In the genomic region with DNA sequence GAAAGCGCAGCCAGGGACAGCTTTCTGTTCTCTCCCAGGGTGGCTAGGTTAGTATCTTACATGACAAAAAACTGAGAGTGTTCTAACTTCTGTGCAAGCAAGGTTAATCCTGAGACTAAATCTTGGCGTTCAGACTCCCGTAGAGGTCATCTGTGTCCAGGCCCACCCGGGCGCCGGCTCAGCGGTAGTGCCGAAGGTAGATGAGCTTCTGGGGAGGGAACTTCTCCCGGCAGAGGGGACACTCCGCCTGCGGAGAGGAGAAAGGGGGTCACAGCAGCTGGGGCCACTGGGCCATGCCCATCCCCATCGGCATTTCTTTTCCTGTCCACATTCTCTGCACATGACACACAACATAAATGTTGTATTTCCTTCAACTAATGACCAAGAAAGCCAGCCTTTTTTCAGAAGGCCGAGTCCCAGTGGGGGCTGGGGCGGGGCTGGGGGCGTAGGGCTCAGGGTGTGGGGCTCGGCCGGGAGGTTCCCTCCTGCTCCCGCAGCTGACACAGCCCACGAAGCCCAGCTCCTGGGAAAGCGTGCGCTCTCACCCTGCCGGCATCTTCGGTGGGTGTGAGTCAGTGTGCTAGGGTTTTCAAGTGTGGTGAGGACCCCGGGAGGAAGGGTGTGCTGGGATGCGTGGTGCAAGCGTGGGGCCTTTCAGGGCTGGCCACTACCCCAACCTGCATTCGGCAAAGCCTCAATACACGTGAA, we compare ENCODE assay signal across 21 cellular contexts. TPM values are rescaled to one million over a fixed set of nuclear protein-coding genes. Genes with fewer than 3 reads are reported as not detected.
A peak's percentile ranks its signal among the peaks of the same experiment; 100 is the strongest.
DNase-seq lines count a peak whose midpoint lies in the region; ATAC-seq and TF ChIP-seq lines count a peak whose summit lies in the region.
"Had no signal": no experiment of that assay in that cellular context is flagged by ENCODE, and none has a peak within 500 bp of the region (broad histone marks: within the 10 kb centered on the region; RNA-seq: fewer than 3 reads in every experiment).

No MANE protein-coding gene starts in this region.

- TF ChIP-seq CTCF in cardiac muscle cell (IDR thresholded peaks at IDR 0.05; ENCODE audit: low read depth, low read length) (no peak), fibroblast of mammary gland (conservative IDR thresholded peaks at IDR 0.05; ENCODE audit: control insufficient read depth, insufficient read depth, low read depth, low read length) (no peak), spleen (IDR thresholded peaks at IDR 0.05 in 8 of 11, conservative IDR thresholded peaks at IDR 0.05 in 3 of 11) (no peak), neural progenitor cell (IDR thresholded peaks at IDR 0.05) (no peak)

- ATAC-seq in left cardiac atrium (no peak), HG03571 (IDR thresholded peaks at IDR 0.05; ENCODE audit: unreplicated experiment) (no peak)
- ATAC-seq: activated CD8-positive, alpha-beta T cell treated with anti-CD3 and anti-CD28 coated beads for 36 hours; sciatic nerve had no signal

- H3K4me1 Mint-ChIP-seq in neural progenitor cell = peaks cover 2% of the 10 kb centered on the region

- no peak overlapping the region for H3K9ac ChIP-seq in neural progenitor cell

- no peak overlapping the region for H2AFZ ChIP-seq in neural progenitor cell (replicated peaks)

- peaks cover 18% of the 10 kb centered on the region for H3K36me3 ChIP-seq in cardiac muscle cell
- peaks cover 0 to 96% (median 80%) of the 10 kb centered on the region in 6 donors for H3K36me3 ChIP-seq in spleen
- no peaks in the 10 kb centered on the region for H3K36me3 ChIP-seq in neural progenitor cell

- H3K27ac ChIP-seq in cardiac muscle cell = peak overlapping the region; percentile 21
- H3K27ac ChIP-seq in spleen = peak overlapping the region in 6 of 8 donors; percentile 25 to 67 (median 40)
- no peak overlapping the region for H3K27ac ChIP-seq in neural progenitor cell

- no peak for TF ChIP-seq POLR2A in spleen (IDR thresholded peaks at IDR 0.05)

- H3K4me1 ChIP-seq in cardiac muscle cell (ENCODE audit: low read depth) (no peaks in the 10 kb centered on the region), spleen (peaks cover 0 to 45% (median 14%) of the 10 kb centered on the region in 6 donors), neural progenitor cell (no peaks in the 10 kb centered on the region)

- H3K4me3 Mint-ChIP-seq in neural progenitor cell = no peak overlapping the region
- H3K4me3 Mint-ChIP-seq: activated CD8-positive, alpha-beta T cell treated with anti-CD3 and anti-CD28 coated beads for 36 hours; CD8-positive, alpha-beta memory T cell had no signal

- H3K36me3 Mint-ChIP-seq in neural progenitor cell = peaks cover 15% of the 10 kb centered on the region

- H3K79me2 ChIP-seq in neural progenitor cell (ENCODE audit: low read depth) = peaks cover 1% of the 10 kb centered on the region

- intact Hi-C loops in left cardiac atrium (cut with DNase I) (no loop called here), spleen (cut with DNase I; ENCODE audit: low total_unique reads) (no loop called here)

- H3F3A ChIP-seq in neural progenitor cell (ENCODE audit: low read depth) = peaks cover 21% of the 10 kb centered on the region

- H3K9me3 ChIP-seq in cardiac muscle cell (ENCODE audit: low read depth) (no peaks in the 10 kb centered on the region), spleen (no peaks in the 10 kb centered on the region), neural progenitor cell (ENCODE audit: low read depth) (no peaks in the 10 kb centered on the region)

- H3K27me3 Mint-ChIP-seq in neural progenitor cell (ENCODE audit: insufficient read depth, low read depth) = peaks cover 6% of the 10 kb centered on the region
- H3K27me3 Mint-ChIP-seq: activated CD8-positive, alpha-beta T cell treated with anti-CD3 and anti-CD28 coated beads for 36 hours; CD8-positive, alpha-beta memory T cell had no signal

- no peak overlapping the region for H3K4me3 ChIP-seq in cardiac muscle cell
- H3K4me3 ChIP-seq in fibroblast of mammary gland (ENCODE audit: control insufficient read depth, low read depth, low read length) = no peak overlapping the region
- H3K4me3 ChIP-seq in spleen = no peak overlapping the region
- no peak overlapping the region for H3K4me3 ChIP-seq in neural progenitor cell

- H3K9me3 Mint-ChIP-seq in neural progenitor cell = no peaks in the 10 kb centered on the region
- H3K9me3 Mint-ChIP-seq: activated CD8-positive, alpha-beta T cell treated with anti-CD3 and anti-CD28 coated beads for 36 hours; activated T-helper 2 cell treated with anti-CD3 and anti-CD28 coated beads, Interferon-gamma antibody, Interleukin-2, Interleukin-4, amounts not matched to agents 10 μg/mL and 5 μg/mL and 100 μg/mL, durations not matched to agents 14 hours and 24 hours and 36 hours; CD8-positive, alpha-beta memory T cell had no signal

- H4K20me1 ChIP-seq in neural progenitor cell (ENCODE audit: low read depth) = peaks cover 4% of the 10 kb centered on the region

- H3K27me3 ChIP-seq in cardiac muscle cell = no peaks in the 10 kb centered on the region
- no peaks in the 10 kb centered on the region for H3K27me3 ChIP-seq in spleen (replicated peaks in 1 of 7)
- no peaks in the 10 kb centered on the region for H3K27me3 ChIP-seq in neural progenitor cell

- DNase-seq in cardiac muscle cell (ENCODE audit: low read depth in 1 of 2, low spot score in 1 of 2) = no peak
- no peak for DNase-seq in left cardiac atrium
- DNase-seq in T1000 (lab: John Stamatoyannopoulos, UW) = peak; percentile 27
- peak; percentile 29 for DNase-seq in fibroblast of mammary gland (ENCODE audit: low read depth)
- DNase-seq in spleen = no peak
- DNase-seq in RKO (ENCODE audit: low spot score) = no peak
- DNase-seq in neural progenitor cell (ENCODE audit: low spot score) = no peak
- DNase-seq: activated CD8-positive, alpha-beta T cell treated with anti-CD3 and anti-CD28 coated beads for 36 hours; amniotic stem cell; CD8-positive, alpha-beta memory T cell; cerebellar nuclear complex; hippocampal formation; Karpas-422; kidney glomerular epithelial cell; NCI-H1105 treated with DMSO at 0.1 percent for 48 hours; NCI-H526; OCI-M1; stimulated activated CD4-positive, alpha-beta T cell treated with anti-CD3 and anti-CD28 coated beads, Interleukin-2, amount 100 ng/mL, for 48 hours had no signal

- H3K4me2 ChIP-seq in neural progenitor cell = no peak overlapping the region

- WGBS in spleen, 5 donors = 80 to 87% (median 83%) methylated on average over 23 to 28 of the region's 28 CpGs

- H3K27ac Mint-ChIP-seq in neural progenitor cell = no peak overlapping the region
- H3K27ac Mint-ChIP-seq: activated CD8-positive, alpha-beta T cell treated with anti-CD3 and anti-CD28 coated beads for 36 hours; activated T-helper 2 cell treated with anti-CD3 and anti-CD28 coated beads, Interferon-gamma antibody, Interleukin-2, Interleukin-4, amounts not matched to agents 10 μg/mL and 5 μg/mL and 100 μg/mL, durations not matched to agents 14 hours and 24 hours and 36 hours had no signal

RNA-seq across cellular contexts. Expression of a gene that starts 6.6 kb away (rescaled TPM):
- total RNA-seq in cardiac muscle cell (37.5 and 40.4 TPM in 2 replicates), left cardiac atrium (10 to 100 TPM; 12.3 to 14.5 TPM), spleen (10 to 100 TPM; 10.2 to 18.9 (median 16.3) TPM), neural progenitor cell (ENCODE audit: low replicate concordance) (15.1 and 39.3 TPM in 2 replicates)
- polyA plus RNA-seq in cardiac muscle cell (34.2 and 38.8 TPM in 2 replicates), spleen (10 to 100 TPM; 12.5 to 19.1 (median 13.0) TPM)

RNA-seq across cellular contexts. Expression of a gene that starts 14.1 kb away (rescaled TPM):
- total RNA-seq in cardiac muscle cell (46.5 and 57.9 TPM in 2 replicates), left cardiac atrium (100 to 1,000 TPM in 1 of 2 donors, 10 to 100 TPM in 1; 96.2 to 105 TPM), spleen (100 to 1,000 TPM in 3 of 7 donors, 10 to 100 TPM in 4; 70.1 to 131 (median 91.8) TPM), neural progenitor cell (ENCODE audit: low replicate concordance) (39.1 and 42.5 TPM in 2 replicates)
- polyA plus RNA-seq in cardiac muscle cell (100 and 112 TPM in 2 replicates), spleen (10 to 100 TPM; 51.1 to 77.0 (median 68.7) TPM)

RNA-seq across cellular contexts. Expression of a gene that starts 14.4 kb away (rescaled TPM):
- total RNA-seq in cardiac muscle cell (17.0 and 24.4 TPM in 2 replicates), left cardiac atrium (1 to 10 TPM; 3.7 to 4.9 TPM), spleen (10 to 100 TPM in 2 of 7 donors, 1 to 10 TPM in 5; 5.9 to 13.5 (median 8.4) TPM), neural progenitor cell (ENCODE audit: low replicate concordance) (7.0 and 15.5 TPM in 2 replicates)
- polyA plus RNA-seq in cardiac muscle cell (10.8 and 20.7 TPM in 2 replicates), spleen (1 to 10 TPM; 1.9 to 5.8 (median 2.2) TPM)

Comparison
In these comparisons a context has a peak if more than half of its experiments do, and no peak if none do; other contexts are left out.
1. DNase-seq: peak in T1000 (single experiment) and fibroblast of mammary gland (single experiment); none in cardiac muscle cell (0 of 2), left cardiac atrium (single experiment), spleen (single experiment), RKO (single experiment) and neural progenitor cell (single experiment).